In genomic region chr5:58136416-58136815, GRCh38 we compare ENCODE assay signal across 1 cellular context.
TF ChIP-seq lines count a peak whose summit lies in the region.

No MANE protein-coding gene starts in this region.

TF ChIP-seq in IMR-90, 13 proteins besides CTCF, POLR2A, EP300 and RAD21 (continued from another document):
- no peak for TF ChIP-seq FOS (IDR thresholded peaks at IDR 0.05; ENCODE audit: low read depth, low read length)
- TF ChIP-seq RCOR1 (IDR thresholded peaks at IDR 0.05; ENCODE audit: insufficient replicate concordance, low read length), result no peak
- TF ChIP-seq CEBPB (IDR thresholded peaks at IDR 0.05; ENCODE audit: low read depth, low read length), result no peak
- TF ChIP-seq NFE2L2 (IDR thresholded peaks at IDR 0.05; ENCODE audit: low read depth, low read length), result no peak
- no peak for TF ChIP-seq CHD1 (IDR thresholded peaks at IDR 0.05; ENCODE audit: low read depth, low read length)
- TF ChIP-seq ELK1 (IDR thresholded peaks at IDR 0.05; ENCODE audit: borderline replicate concordance, low read depth, low read length), result no peak
